In genomic region chr1:147084273-147085096, GRCh38 we compare ENCODE assay signal across 8 cellular contexts.
A peak's percentile ranks its signal among the peaks of the same experiment; 100 is the strongest.
DNase-seq lines count a peak whose midpoint lies in the region; ATAC-seq and TF ChIP-seq lines count a peak whose summit lies in the region.

No MANE protein-coding gene starts in this region.

- peak overlapping the region; percentile 67 for H3K4me3 ChIP-seq in GM12875 (ENCODE audit: low read depth, low read length)

- no peak for TF ChIP-seq CTCF in GM12875 (IDR thresholded peaks at IDR 0.05; ENCODE audit: borderline replicate concordance, insufficient read depth, low read depth, low read length)

- DNase-seq in NCI-H2029 (lab: John Stamatoyannopoulos, UW) (peak; percentile 40), cerebellum (ENCODE audit: low spot score) (peak; percentile 43), kidney tubule cell (ENCODE audit: low spot score) (peak; percentile 97), middle frontal gyrus (ENCODE audit: extremely low spot score, low spot score) (no peak)
- peak in 3 of 4 experiments; percentile 11 to 59 (median 48) for DNase-seq in activated CD4-positive, CD25-positive, alpha-beta regulatory T cell (lab: John Stamatoyannopoulos, UW)
- DNase-seq in stimulated activated CD4-positive, alpha-beta T cell treated with anti-CD3 and anti-CD28 coated beads, Interleukin-1b, Interleukin-23, amount 100 ng/mL, for 1 hour (ENCODE audit: low read depth in 2 of 2) = peak; percentile 12 to 56

- peak; percentile 66 for ATAC-seq in HG02678 (IDR thresholded peaks at IDR 0.05; ENCODE audit: unreplicated experiment)
